Comparison of ENCODE assay signal across 3 cellular contexts in the genomic region with DNA sequence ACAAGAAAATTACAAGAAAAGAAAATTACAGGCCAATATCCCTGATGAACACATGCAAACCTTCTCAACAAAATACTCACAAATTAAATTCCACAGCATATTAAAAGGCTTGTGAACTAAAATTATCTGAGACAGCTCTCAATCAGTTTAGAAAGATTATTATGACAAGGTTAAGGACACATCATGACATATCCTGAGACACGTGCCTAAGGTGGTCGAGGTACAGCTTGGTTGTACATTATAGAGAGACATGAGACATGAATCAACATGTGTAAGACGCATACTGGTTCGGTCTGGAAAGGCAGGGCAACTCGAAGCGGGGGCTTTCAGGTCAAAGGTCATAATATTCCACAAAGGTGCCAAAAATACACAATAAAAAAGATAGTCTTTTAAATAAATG.
"Had no signal": no experiment of that assay in that cellular context is flagged by ENCODE, and none has a peak within 500 bp of the region (broad histone marks: within the 10 kb centered on the region; RNA-seq: fewer than 3 reads in every experiment).

No MANE protein-coding gene starts in this region.

- DNase-seq: GDM1, GF-D8 had no signal

- H3K4me3 ChIP-seq: GM12878 had no signal

- ATAC-seq: GM12878 had no signal
